In the genomic region with DNA sequence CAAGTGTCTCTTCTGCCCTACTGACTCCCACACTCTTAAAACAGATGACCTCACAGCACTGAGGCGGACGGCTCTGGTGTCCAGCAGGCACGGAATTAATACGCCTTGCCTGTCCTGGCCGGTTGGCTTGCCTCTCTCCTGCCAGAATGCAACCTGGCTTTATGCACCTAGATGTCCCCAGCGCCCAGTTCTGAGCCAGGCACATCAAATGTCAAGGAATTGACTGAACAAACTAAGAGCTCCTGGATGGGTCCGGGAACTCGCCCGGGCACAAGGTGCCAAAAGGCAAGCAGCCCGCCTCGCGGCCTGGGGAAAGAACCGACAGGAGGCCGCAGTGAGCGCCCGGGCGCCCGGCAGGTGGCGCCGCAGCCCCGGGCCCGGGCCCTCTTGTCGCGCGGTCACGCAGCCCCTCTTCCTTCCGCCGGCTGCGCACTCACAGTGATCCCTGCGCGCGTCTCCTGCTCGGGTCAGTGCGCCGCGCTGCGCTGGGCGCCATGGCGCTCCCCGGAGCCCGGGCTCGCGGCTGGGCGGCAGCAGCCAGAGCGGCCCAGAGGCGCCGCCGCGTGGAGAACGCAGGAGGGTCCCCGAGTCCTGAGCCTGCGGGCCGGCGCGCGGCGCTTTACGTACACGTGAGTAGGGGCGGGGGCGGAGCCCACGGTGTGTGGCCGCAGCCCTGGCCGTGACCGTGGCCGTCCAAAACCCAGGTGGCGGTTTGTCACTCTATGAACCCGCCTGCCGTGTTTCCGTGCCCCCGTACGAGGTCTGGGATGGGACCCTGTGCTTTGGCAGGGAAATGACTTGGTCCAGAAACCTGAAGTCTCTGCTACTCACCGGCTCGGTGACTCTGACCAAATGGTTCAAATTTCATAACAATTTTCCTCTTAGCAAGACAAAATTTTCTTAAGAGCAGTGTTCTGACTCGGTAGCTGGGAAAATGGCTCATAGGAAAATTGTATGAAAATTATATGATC, we compare ENCODE assay signal across 1 cellular context.
TF ChIP-seq lines count a peak whose summit lies in the region.

Gene RSAD1 (plus strand): TSS at position 470 of the 971 bp plus-strand sequence. CDS start 25 bp downstream, at position 495.

TF ChIP-seq in HepG2, 621 proteins besides CTCF, POLR2A, EP300 and RAD21 (continued from another document and continues in another):
- TF ChIP-seq ZNF720 (CRISPR knock-in tag; IDR thresholded peaks at IDR 0.05) (no peak), ZFP36L2 (CRISPR knock-in tag; IDR thresholded peaks at IDR 0.05) (no peak), MEIS2 (CRISPR knock-in tag; IDR thresholded peaks at IDR 0.05) (peak; percentile 93), MTA3 (CRISPR knock-in tag; IDR thresholded peaks at IDR 0.05) (no peak), ZMAT3 (CRISPR knock-in tag; conservative IDR thresholded peaks at IDR 0.05) (peak; percentile 50; the same call in 1 of the 2 replicates), SNAI1 (CRISPR knock-in tag; IDR thresholded peaks at IDR 0.05; ENCODE audit: borderline replicate concordance) (no peak), ZNF773 (CRISPR knock-in tag; IDR thresholded peaks at IDR 0.05; ENCODE audit: borderline replicate concordance) (0 out of 2 replicates have a peak, but pooled peaks have one; percentile 47), ZNF205 (CRISPR knock-in tag; IDR thresholded peaks at IDR 0.05) (peak; percentile 84; the same call in 1 of the 2 replicates), ZNF776 (CRISPR knock-in tag; IDR thresholded peaks at IDR 0.05) (peak; percentile 90), DNMT1 (CRISPR knock-in tag; IDR thresholded peaks at IDR 0.05) (peak; percentile 82; the same call in 1 of the 2 replicates), ZFP82 (CRISPR knock-in tag; IDR thresholded peaks at IDR 0.05; ENCODE audit: borderline replicate concordance) (peak; percentile 74; the same call in 1 of the 2 replicates), GLI4 (CRISPR knock-in tag; IDR thresholded peaks at IDR 0.05; ENCODE audit: borderline replicate concordance) (peak; percentile 76; the same call in 1 of the 2 replicates), SP140L (CRISPR knock-in tag; IDR thresholded peaks at IDR 0.05; ENCODE audit: borderline replicate concordance) (no peak), RFX3 (CRISPR knock-in tag; IDR thresholded peaks at IDR 0.05) (no peak), ZGPAT (CRISPR knock-in tag; IDR thresholded peaks at IDR 0.05) (peak; percentile 92; the same call in 1 of the 2 replicates), CENPT (CRISPR knock-in tag; IDR thresholded peaks at IDR 0.05; ENCODE audit: low read depth) (peak; percentile 79; the same call in 1 of the 2 replicates), CREM (IDR thresholded peaks at IDR 0.05) (no peak), CREM (CRISPR knock-in tag; IDR thresholded peaks at IDR 0.05) (no peak)
- TF ChIP-seq, protein P1, sequence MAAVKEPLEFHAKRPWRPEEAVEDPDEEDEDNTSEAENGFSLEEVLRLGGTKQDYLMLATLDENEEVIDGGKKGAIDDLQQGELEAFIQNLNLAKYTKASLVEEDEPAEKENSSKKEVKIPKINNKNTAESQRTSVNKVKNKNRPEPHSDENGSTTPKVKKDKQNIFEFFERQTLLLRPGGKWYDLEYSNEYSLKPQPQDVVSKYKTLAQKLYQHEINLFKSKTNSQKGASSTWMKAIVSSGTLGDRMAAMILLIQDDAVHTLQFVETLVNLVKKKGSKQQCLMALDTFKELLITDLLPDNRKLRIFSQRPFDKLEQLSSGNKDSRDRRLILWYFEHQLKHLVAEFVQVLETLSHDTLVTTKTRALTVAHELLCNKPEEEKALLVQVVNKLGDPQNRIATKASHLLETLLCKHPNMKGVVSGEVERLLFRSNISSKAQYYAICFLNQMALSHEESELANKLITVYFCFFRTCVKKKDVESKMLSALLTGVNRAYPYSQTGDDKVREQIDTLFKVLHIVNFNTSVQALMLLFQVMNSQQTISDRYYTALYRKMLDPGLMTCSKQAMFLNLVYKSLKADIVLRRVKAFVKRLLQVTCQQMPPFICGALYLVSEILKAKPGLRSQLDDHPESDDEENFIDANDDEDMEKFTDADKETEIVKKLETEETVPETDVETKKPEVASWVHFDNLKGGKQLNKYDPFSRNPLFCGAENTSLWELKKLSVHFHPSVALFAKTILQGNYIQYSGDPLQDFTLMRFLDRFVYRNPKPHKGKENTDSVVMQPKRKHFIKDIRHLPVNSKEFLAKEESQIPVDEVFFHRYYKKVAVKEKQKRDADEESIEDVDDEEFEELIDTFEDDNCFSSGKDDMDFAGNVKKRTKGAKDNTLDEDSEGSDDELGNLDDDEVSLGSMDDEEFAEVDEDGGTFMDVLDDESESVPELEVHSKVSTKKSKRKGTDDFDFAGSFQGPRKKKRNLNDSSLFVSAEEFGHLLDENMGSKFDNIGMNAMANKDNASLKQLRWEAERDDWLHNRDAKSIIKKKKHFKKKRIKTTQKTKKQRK (IDR thresholded peaks at IDR 0.05; ENCODE audit: low read length), result no peak
- TF ChIP-seq, protein P2, sequence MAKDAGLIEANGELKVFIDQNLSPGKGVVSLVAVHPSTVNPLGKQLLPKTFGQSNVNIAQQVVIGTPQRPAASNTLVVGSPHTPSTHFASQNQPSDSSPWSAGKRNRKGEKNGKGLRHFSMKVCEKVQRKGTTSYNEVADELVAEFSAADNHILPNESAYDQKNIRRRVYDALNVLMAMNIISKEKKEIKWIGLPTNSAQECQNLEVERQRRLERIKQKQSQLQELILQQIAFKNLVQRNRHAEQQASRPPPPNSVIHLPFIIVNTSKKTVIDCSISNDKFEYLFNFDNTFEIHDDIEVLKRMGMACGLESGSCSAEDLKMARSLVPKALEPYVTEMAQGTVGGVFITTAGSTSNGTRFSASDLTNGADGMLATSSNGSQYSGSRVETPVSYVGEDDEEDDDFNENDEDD (CRISPR knock-in tag; IDR thresholded peaks at IDR 0.05; ENCODE audit: borderline replicate concordance), result peak; percentile 87; the same call in 1 of the 2 replicates
- TF ChIP-seq, protein P3, sequence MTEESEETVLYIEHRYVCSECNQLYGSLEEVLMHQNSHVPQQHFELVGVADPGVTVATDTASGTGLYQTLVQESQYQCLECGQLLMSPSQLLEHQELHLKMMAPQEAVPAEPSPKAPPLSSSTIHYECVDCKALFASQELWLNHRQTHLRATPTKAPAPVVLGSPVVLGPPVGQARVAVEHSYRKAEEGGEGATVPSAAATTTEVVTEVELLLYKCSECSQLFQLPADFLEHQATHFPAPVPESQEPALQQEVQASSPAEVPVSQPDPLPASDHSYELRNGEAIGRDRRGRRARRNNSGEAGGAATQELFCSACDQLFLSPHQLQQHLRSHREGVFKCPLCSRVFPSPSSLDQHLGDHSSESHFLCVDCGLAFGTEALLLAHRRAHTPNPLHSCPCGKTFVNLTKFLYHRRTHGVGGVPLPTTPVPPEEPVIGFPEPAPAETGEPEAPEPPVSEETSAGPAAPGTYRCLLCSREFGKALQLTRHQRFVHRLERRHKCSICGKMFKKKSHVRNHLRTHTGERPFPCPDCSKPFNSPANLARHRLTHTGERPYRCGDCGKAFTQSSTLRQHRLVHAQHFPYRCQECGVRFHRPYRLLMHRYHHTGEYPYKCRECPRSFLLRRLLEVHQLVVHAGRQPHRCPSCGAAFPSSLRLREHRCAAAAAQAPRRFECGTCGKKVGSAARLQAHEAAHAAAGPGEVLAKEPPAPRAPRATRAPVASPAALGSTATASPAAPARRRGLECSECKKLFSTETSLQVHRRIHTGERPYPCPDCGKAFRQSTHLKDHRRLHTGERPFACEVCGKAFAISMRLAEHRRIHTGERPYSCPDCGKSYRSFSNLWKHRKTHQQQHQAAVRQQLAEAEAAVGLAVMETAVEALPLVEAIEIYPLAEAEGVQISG (CRISPR knock-in tag; IDR thresholded peaks at IDR 0.05), result peak; percentile 99
- TF ChIP-seq, protein P4, sequence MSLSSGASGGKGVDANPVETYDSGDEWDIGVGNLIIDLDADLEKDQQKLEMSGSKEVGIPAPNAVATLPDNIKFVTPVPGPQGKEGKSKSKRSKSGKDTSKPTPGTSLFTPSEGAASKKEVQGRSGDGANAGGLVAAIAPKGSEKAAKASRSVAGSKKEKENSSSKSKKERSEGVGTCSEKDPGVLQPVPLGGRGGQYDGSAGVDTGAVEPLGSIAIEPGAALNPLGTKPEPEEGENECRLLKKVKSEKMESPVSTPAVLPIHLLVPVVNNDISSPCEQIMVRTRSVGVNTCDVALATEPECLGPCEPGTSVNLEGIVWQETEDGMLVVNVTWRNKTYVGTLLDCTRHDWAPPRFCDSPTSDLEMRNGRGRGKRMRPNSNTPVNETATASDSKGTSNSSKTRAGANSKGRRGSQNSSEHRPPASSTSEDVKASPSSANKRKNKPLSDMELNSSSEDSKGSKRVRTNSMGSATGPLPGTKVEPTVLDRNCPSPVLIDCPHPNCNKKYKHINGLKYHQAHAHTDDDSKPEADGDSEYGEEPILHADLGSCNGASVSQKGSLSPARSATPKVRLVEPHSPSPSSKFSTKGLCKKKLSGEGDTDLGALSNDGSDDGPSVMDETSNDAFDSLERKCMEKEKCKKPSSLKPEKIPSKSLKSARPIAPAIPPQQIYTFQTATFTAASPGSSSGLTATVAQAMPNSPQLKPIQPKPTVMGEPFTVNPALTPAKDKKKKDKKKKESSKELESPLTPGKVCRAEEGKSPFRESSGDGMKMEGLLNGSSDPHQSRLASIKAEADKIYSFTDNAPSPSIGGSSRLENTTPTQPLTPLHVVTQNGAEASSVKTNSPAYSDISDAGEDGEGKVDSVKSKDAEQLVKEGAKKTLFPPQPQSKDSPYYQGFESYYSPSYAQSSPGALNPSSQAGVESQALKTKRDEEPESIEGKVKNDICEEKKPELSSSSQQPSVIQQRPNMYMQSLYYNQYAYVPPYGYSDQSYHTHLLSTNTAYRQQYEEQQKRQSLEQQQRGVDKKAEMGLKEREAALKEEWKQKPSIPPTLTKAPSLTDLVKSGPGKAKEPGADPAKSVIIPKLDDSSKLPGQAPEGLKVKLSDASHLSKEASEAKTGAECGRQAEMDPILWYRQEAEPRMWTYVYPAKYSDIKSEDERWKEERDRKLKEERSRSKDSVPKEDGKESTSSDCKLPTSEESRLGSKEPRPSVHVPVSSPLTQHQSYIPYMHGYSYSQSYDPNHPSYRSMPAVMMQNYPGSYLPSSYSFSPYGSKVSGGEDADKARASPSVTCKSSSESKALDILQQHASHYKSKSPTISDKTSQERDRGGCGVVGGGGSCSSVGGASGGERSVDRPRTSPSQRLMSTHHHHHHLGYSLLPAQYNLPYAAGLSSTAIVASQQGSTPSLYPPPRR (CRISPR knock-in tag; IDR thresholded peaks at IDR 0.05; ENCODE audit: borderline replicate concordance), result peak; percentile 57; the same call in 1 of the 2 replicates
- TF ChIP-seq, protein P5, sequence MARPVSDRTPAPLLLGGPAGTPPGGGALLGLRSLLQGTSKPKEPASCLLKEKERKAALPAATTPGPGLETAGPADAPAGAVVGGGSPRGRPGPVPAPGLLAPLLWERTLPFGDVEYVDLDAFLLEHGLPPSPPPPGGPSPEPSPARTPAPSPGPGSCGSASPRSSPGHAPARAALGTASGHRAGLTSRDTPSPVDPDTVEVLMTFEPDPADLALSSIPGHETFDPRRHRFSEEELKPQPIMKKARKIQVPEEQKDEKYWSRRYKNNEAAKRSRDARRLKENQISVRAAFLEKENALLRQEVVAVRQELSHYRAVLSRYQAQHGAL (CRISPR knock-in tag; IDR thresholded peaks at IDR 0.05; ENCODE audit: not compliant biosample characterization), result peak; percentile 89
- TF ChIP-seq, protein P6, sequence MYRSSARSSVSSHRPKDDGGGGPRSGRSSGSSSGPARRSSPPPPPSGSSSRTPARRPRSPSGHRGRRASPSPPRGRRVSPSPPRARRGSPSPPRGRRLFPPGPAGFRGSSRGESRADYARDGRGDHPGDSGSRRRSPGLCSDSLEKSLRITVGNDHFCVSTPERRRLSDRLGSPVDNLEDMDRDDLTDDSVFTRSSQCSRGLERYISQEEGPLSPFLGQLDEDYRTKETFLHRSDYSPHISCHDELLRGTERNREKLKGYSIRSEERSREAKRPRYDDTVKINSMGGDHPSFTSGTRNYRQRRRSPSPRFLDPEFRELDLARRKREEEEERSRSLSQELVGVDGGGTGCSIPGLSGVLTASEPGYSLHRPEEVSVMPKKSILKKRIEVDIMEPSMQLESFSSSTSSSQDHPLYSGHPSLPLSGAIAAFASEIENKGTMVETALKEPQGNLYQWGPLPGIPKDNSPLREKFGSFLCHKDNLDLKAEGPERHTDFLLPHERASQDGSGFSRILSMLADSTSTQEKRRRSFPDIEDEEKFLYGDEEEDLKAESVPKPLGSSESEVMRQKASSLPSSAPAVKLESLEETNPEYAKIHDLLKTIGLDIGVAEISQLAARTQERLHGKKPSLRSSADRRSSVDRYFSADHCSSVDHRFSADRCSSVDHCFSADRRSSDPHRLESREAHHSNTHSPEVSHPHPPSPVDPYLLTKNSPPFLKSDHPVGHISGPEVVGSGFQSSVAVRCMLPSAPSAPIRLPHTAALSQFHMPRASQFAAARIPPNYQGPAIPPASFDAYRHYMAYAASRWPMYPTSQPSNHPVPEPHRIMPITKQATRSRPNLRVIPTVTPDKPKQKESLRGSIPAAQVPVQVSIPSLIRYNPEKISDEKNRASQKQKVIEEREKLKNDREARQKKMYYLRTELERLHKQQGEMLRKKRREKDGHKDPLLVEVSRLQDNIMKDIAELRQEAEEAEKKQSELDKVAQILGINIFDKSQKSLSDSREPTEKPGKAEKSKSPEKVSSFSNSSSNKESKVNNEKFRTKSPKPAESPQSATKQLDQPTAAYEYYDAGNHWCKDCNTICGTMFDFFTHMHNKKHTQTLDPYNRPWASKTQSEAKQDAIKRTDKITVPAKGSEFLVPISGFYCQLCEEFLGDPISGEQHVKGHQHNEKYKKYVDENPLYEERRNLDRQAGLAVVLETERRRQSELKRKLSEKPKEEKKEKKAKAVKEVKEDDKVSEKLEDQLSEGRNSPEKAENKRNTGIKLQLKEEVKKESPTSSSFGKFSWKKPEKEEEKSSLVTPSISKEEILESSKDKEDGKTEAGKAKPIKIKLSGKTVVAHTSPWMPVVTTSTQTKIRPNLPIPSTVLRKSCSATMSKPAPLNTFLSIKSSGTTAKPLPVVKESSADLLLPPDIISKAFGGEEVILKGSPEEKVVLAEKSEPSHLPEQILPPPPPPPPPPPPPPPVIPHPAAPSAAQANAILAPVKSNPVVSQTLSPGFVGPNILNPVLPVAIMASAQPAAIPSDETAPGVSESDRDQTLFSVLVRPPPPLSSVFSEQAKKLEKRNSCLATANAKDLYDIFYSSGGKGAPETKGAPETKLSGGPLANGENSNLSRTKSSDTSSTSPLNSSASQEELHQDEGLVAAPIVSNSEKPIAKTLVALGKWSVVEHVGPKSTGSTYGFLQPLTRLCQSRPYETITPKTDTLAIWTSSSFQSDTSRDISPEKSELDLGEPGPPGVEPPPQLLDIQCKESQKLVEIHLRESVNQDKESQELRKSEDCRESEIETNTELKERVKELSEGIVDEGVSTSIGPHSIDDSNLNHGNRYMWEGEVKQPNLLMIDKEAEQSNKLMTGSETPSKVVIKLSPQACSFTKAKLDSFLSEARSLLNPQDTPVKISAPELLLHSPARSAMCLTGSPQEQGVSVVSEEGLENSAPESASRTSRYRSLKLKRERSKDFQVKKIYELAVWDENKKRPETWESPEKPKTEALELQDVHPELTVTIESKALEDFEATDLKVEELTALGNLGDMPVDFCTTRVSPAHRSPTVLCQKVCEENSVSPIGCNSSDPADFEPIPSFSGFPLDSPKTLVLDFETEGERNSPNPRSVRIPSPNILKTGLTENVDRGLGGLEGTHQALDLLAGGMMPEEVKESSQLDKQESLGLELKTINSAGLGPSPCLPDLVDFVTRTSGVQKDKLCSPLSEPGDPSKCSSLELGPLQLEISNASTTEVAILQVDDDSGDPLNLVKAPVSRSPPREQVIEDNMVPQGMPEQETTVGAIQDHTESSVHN (CRISPR knock-in tag; IDR thresholded peaks at IDR 0.05), result peak; percentile 76; the same call in 1 of the 2 replicates
